In the genomic region with DNA sequence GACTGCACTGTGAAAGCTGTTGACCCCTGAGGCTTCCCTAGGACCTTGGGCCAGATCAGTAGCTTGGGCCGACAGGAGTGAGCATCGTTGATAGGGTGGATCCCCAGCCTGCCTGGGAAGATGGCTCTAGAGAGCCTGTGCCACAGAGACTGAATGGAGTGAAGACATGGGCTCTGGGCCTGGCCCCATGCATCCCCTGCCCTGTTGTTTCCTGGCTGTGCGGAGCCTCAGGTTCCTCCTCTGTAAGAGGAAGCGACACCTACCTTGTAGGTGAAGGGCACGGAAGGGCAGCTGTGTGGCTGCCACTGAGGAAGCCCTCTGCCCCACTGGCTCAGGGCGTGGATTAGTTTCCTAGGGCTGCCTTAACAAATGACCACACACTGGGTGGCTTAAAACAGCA, we compare ENCODE assay signal across 23 cellular contexts. TPM values are rescaled to one million over a fixed set of nuclear protein-coding genes. Genes with fewer than 3 reads are reported as not detected.
A peak's percentile ranks its signal among the peaks of the same experiment; 100 is the strongest.
DNase-seq lines count a peak whose midpoint lies in the region; ATAC-seq and TF ChIP-seq lines count a peak whose summit lies in the region.
"Had no signal": no experiment of that assay in that cellular context is flagged by ENCODE, and none has a peak within 500 bp of the region (broad histone marks: within the 10 kb centered on the region; RNA-seq: fewer than 3 reads in every experiment).

No MANE protein-coding gene starts in this region.

- H3K9me3 Mint-ChIP-seq in CD4-positive, alpha-beta memory T cell, result no peaks in the 10 kb centered on the region
- no peaks in the 10 kb centered on the region for H3K9me3 Mint-ChIP-seq in effector memory CD8-positive, alpha-beta T cell
- H3K9me3 Mint-ChIP-seq in natural killer cell, result no peaks in the 10 kb centered on the region
- H3K9me3 Mint-ChIP-seq: activated naive CD4-positive, alpha-beta T cell treated with anti-CD3 and anti-CD28 coated beads for 36 hours; naive B cell had no signal

- POLR2A ChIA-PET in CD4-positive, alpha-beta memory T cell (lab: Charles Lee; ENCODE audit: partially characterized antibody), result interaction anchor here (1.1 to 15.7 kb wide), 4 partner anchors 11 to 55 kb away, joined by 4 to 469 read pairs (median 10); a partner anchor contains a TSS

- no peaks in the 10 kb centered on the region for H3K27me3 Mint-ChIP-seq in CD4-positive, alpha-beta memory T cell
- no peaks in the 10 kb centered on the region for H3K27me3 Mint-ChIP-seq in T-helper 17 cell
- H3K27me3 Mint-ChIP-seq in effector memory CD8-positive, alpha-beta T cell, result no peaks in the 10 kb centered on the region
- no peaks in the 10 kb centered on the region for H3K27me3 Mint-ChIP-seq in natural killer cell (ENCODE audit: low read depth in 2 of 2)
- H3K27me3 Mint-ChIP-seq: naive B cell had no signal

- peak overlapping the region; percentile 88 to 96 (median 92) for H3K27ac Mint-ChIP-seq in CD4-positive, alpha-beta memory T cell
- peak overlapping the region; percentile 96 for H3K27ac Mint-ChIP-seq in T-helper 17 cell
- peak overlapping the region; percentile 91 to 93 for H3K27ac Mint-ChIP-seq in effector memory CD8-positive, alpha-beta T cell
- H3K27ac Mint-ChIP-seq in natural killer cell, result peak overlapping the region; percentile 76 to 86
- H3K27ac Mint-ChIP-seq: activated naive CD4-positive, alpha-beta T cell treated with anti-CD3 and anti-CD28 coated beads for 36 hours; naive B cell had no signal

- H3K36me3 ChIP-seq in CD4-positive, alpha-beta memory T cell (ENCODE audit: insufficient read depth, low read length), result peaks cover 35% of the 10 kb centered on the region

- ATAC-seq in T-helper 17 cell (no peak), natural killer cell (no peak), HG03520 (IDR thresholded peaks at IDR 0.05; ENCODE audit: unreplicated experiment) (no peak)
- ATAC-seq in effector memory CD8-positive, alpha-beta T cell (replicated peaks), result peak; percentile 16
- ATAC-seq: PC-3; stimulated activated naive CD8-positive, alpha-beta T cell treated with anti-CD3 and anti-CD28 coated beads, Interleukin-15, Interleukin-2, amounts not matched to agents 100 U/mL and 50 U/mL, for 24 hours had no signal

- peak overlapping the region in 7 of 8 donors; percentile 41 to 71 (median 64) for H3K4me3 Mint-ChIP-seq in CD4-positive, alpha-beta memory T cell
- H3K4me3 Mint-ChIP-seq in T-helper 17 cell (peak overlapping the region; percentile 55), natural killer cell (peak overlapping the region; percentile 49)
- peak overlapping the region; percentile 20 to 55 for H3K4me3 Mint-ChIP-seq in effector memory CD8-positive, alpha-beta T cell
- H3K4me3 Mint-ChIP-seq: activated naive CD4-positive, alpha-beta T cell treated with anti-CD3 and anti-CD28 coated beads for 36 hours; naive B cell had no signal

- no peak overlapping the region for H3K4me3 ChIP-seq in CD4-positive, alpha-beta memory T cell (ENCODE audit: low read length in 2 of 2)
- H3K4me3 ChIP-seq: BLaER1, cardiac muscle cell had no signal

- CTCF ChIA-PET in CD4-positive, alpha-beta memory T cell (lab: Charles Lee; ENCODE audit: partially characterized antibody), result interaction anchor here (8.4 kb wide), 1 partner anchor 21 kb away, joined by 67 read pairs; a partner anchor contains a TSS

- no peak for TF ChIP-seq CTCF in natural killer cell (IDR thresholded peaks at IDR 0.05)

- no peaks in the 10 kb centered on the region for H3K27me3 ChIP-seq in CD4-positive, alpha-beta memory T cell (ENCODE audit: insufficient read depth, low read length)
- H3K27me3 ChIP-seq: BLaER1, cardiac muscle cell had no signal

- no peak for DNase-seq in CD4-positive, alpha-beta memory T cell
- DNase-seq in T-helper 17 cell (no peak), natural killer cell (no peak), retina (no peak), NCI-H2227 treated with DMSO at 0.1 percent for 48 hours (lab: John Stamatoyannopoulos, UW) (no peak), kidney tubule cell (ENCODE audit: low spot score) (no peak)
- no peak for DNase-seq in effector memory CD8-positive, alpha-beta T cell
- DNase-seq: activated naive CD4-positive, alpha-beta T cell treated with anti-CD3 and anti-CD28 coated beads for 36 hours; Calu3; DND-41; erythroblast; foreskin fibroblast; GOT3; naive B cell; NCI-H1105 treated with DMSO at 0.1 percent for 48 hours; NCI-H2081 treated with DMSO at 0.1 percent for 48 hours; NCI-H510A; PC-3; stimulated activated CD4-positive, alpha-beta T cell treated with anti-CD3 and anti-CD28 coated beads, Interleukin-12 subunit alpha, Interleukin-12 subunit beta, amount 100 ng/mL, for 4 hours; stimulated activated naive CD8-positive, alpha-beta T cell treated with anti-CD3 and anti-CD28 coated beads, Interleukin-15, Interleukin-2, amounts not matched to agents 100 U/mL and 50 U/mL, for 24 hours had no signal

- H3K4me1 ChIP-seq in CD4-positive, alpha-beta memory T cell (ENCODE audit: insufficient read depth, low read length), result peaks cover 93% of the 10 kb centered on the region

- H3K4me1 Mint-ChIP-seq in CD4-positive, alpha-beta memory T cell, result peaks cover 66 to 86% (median 76%) of the 10 kb centered on the region in 4 donors
- H3K4me1 Mint-ChIP-seq in T-helper 17 cell (peaks cover 63% of the 10 kb centered on the region), natural killer cell (peaks cover 72 to 79% of the 10 kb centered on the region in 2 donors)
- peaks cover 50 to 72% of the 10 kb centered on the region in 2 donors for H3K4me1 Mint-ChIP-seq in effector memory CD8-positive, alpha-beta T cell (ENCODE audit: low read depth in 2 of 2)

- intact Hi-C loops in CD4-positive, alpha-beta memory T cell (cut with micrococcal nuclease), result no loop called here
- intact Hi-C loops in natural killer cell (cut with micrococcal nuclease), result no loop called here

- H3K36me3 Mint-ChIP-seq in CD4-positive, alpha-beta memory T cell, result peaks cover 33 to 55% of the 10 kb centered on the region in 2 donors
- H3K36me3 Mint-ChIP-seq in T-helper 17 cell (ENCODE audit: low read depth), result peaks cover 4% of the 10 kb centered on the region
- H3K36me3 Mint-ChIP-seq in effector memory CD8-positive, alpha-beta T cell (ENCODE audit: insufficient read depth), result peaks cover 50% of the 10 kb centered on the region
- H3K36me3 Mint-ChIP-seq in natural killer cell, result no peaks in the 10 kb centered on the region
- H3K36me3 Mint-ChIP-seq: naive B cell had no signal

- H3K27ac ChIP-seq in CD4-positive, alpha-beta memory T cell (ENCODE audit: low read depth, low read length), result peak overlapping the region; percentile 36
- H3K27ac ChIP-seq: BLaER1, cardiac muscle cell had no signal

- no peaks in the 10 kb centered on the region for H3K9me3 ChIP-seq in CD4-positive, alpha-beta memory T cell (ENCODE audit: control insufficient read depth in 1 of 2, low read length in 2 of 2)
- no peaks in the 10 kb centered on the region for H3K9me3 ChIP-seq in T-helper 17 cell (ENCODE audit: control insufficient read depth, low read length, poor library complexity, severe bottlenecking)
- H3K9me3 ChIP-seq: BLaER1 had no signal

RNA-seq across cellular contexts. Expression of a gene that starts 23.9 kb away (rescaled TPM):
- total RNA-seq in CD4-positive, alpha-beta memory T cell, result 10 to 100 TPM; 53.3 to 56.5 TPM
- polyA plus RNA-seq in CD4-positive, alpha-beta memory T cell, result 10 to 100 TPM; 10.8 to 62.6 TPM
- total RNA-seq in T-helper 17 cell, result 10 to 100 TPM; 61.4 to 65.5 TPM
- total RNA-seq in natural killer cell, result 100 to 1,000 TPM; 184 to 285 (median 225) TPM
